ENCODE assay signal across 31 cellular contexts in genomic region chr19:43939557-43940260, GRCh38.
"Had no signal": no experiment of that assay in that cellular context is flagged by ENCODE, and none has a peak within 500 bp of the region (broad histone marks: within the 10 kb centered on the region; RNA-seq: fewer than 3 reads in every experiment).

No MANE protein-coding gene starts in this region.

- H3K9ac ChIP-seq: neural progenitor cell, parathyroid adenoma had no signal

- H3K27me3 ChIP-seq: right lobe of liver, sigmoid colon, suprapubic skin, testis, tibial artery, upper lobe of right lung, uterus had no signal

- H3K4me3 ChIP-seq: neural progenitor cell, psoas muscle, right lobe of liver, sigmoid colon, smooth muscle cell, spleen, suprapubic skin, testis, tibial artery, transverse colon, upper lobe of right lung, uterus had no signal

- H3K4me2 ChIP-seq: neural progenitor cell, smooth muscle cell had no signal

- H3K4me1 Mint-ChIP-seq: neural progenitor cell; stimulated activated memory B cell treated with anti-CD40 and anti-IgM and Interleukin-4, amounts not matched to agents 10 μg/mL and 1 μg/mL and 100 μg/mL, for 72 hours; stimulated activated naive CD8-positive, alpha-beta T cell treated with anti-CD3 and anti-CD28 coated beads, Interleukin-15, amount 100 ng/mL, for 72 hours had no signal

- H3K36me3 Mint-ChIP-seq: neural progenitor cell; stimulated activated memory B cell treated with anti-CD40 and anti-IgM and Interleukin-4, amounts not matched to agents 10 μg/mL and 1 μg/mL and 100 μg/mL, for 72 hours had no signal

- H3K4me3 Mint-ChIP-seq: naive thymus-derived CD4-positive, alpha-beta T cell; natural killer cell; nephron; neural progenitor cell; stimulated activated memory B cell treated with anti-CD40 and anti-IgM and Interleukin-4, amounts not matched to agents 10 μg/mL and 1 μg/mL and 100 μg/mL, for 72 hours; stimulated activated naive CD8-positive, alpha-beta T cell treated with anti-CD3 and anti-CD28 coated beads, Interleukin-15, amount 100 ng/mL, for 72 hours; type B pancreatic cell had no signal

- H3K27ac Mint-ChIP-seq: naive thymus-derived CD4-positive, alpha-beta T cell; natural killer cell; nephron; neural progenitor cell; progenitor cell of endocrine pancreas; stimulated activated memory B cell treated with anti-CD40 and anti-IgM and Interleukin-4, amounts not matched to agents 10 μg/mL and 1 μg/mL and 100 μg/mL, for 72 hours; stimulated activated naive CD8-positive, alpha-beta T cell treated with anti-CD3 and anti-CD28 coated beads, Interleukin-15, amount 100 ng/mL, for 72 hours; type B pancreatic cell had no signal

- H3K9me3 ChIP-seq: right lobe of liver, sigmoid colon, suprapubic skin, testis, upper lobe of right lung, uterus had no signal

- H3K4me1 ChIP-seq: neural progenitor cell, psoas muscle, testis, uterus had no signal

- H2AFZ ChIP-seq: neural progenitor cell, parathyroid adenoma had no signal

- ATAC-seq: naive thymus-derived CD4-positive, alpha-beta T cell; natural killer cell; psoas muscle; right cardiac atrium; right lobe of liver; stimulated activated memory B cell treated with anti-CD40 and anti-IgM and Interleukin-4, amounts not matched to agents 10 μg/mL and 1 μg/mL and 100 μg/mL, for 72 hours; stimulated activated naive CD8-positive, alpha-beta T cell treated with anti-CD3 and anti-CD28 coated beads, Interleukin-15, amount 100 ng/mL, for 72 hours; stimulated activated naive CD8-positive, alpha-beta T cell treated with anti-CD3 and anti-CD28 coated beads, Interleukin-15, Interleukin-2, amounts not matched to agents 100 U/mL and 50 U/mL, for 24 hours; upper lobe of right lung had no signal

- H3K27ac ChIP-seq: neural progenitor cell, parathyroid adenoma, psoas muscle, right lobe of liver, sigmoid colon, spleen, suprapubic skin, testis, tibial artery, transverse colon, upper lobe of right lung, uterus had no signal

- H3K79me2 ChIP-seq: parathyroid adenoma had no signal

- H3K9me3 Mint-ChIP-seq: natural killer cell, type B pancreatic cell had no signal

- H3K36me3 ChIP-seq: neural progenitor cell, right lobe of liver, sigmoid colon, spleen, suprapubic skin, tibial artery, transverse colon, upper lobe of right lung, uterus had no signal

- DNase-seq: naive thymus-derived CD4-positive, alpha-beta T cell; natural killer cell; occipital lobe; posterior cingulate gyrus; psoas muscle; right cardiac atrium; right lobe of liver; sigmoid colon; spleen; stimulated activated CD4-positive, alpha-beta T cell treated with anti-CD3 and anti-CD28 coated beads, Interleukin-12 subunit alpha, Interleukin-12 subunit beta, amount 100 ng/mL, for 4 hours; stimulated activated CD4-positive, alpha-beta T cell treated with anti-CD3 and anti-CD28 coated beads, Interleukin-1b, Interleukin-23, amount 100 ng/mL, for 48 hours; stimulated activated CD4-positive, alpha-beta T cell treated with anti-CD3 and anti-CD28 coated beads, Interleukin-4, amount 100 ng/mL, for 1 hour; stimulated activated CD4-positive, alpha-beta T cell treated with anti-CD3 and anti-CD28 coated beads, Interleukin-4, amount 100 ng/mL, for 4 hours; stimulated activated CD8-positive, alpha-beta memory T cell treated with anti-CD3 and anti-CD28 coated beads, Interleukin-4, amount 100 ng/mL, for 48 hours; stimulated activated naive CD4-positive, alpha-beta T cell; stimulated activated naive CD8-positive, alpha-beta T cell treated with anti-CD3 and anti-CD28 coated beads, Interleukin-15, amount 100 ng/mL, for 72 hours; stimulated activated naive CD8-positive, alpha-beta T cell treated with anti-CD3 and anti-CD28 coated beads, Interleukin-15, Interleukin-2, amounts not matched to agents 100 U/mL and 50 U/mL, for 24 hours; substantia nigra; testis; tibial artery; transverse colon; upper lobe of right lung; uterus had no signal
